In genomic region chr11:17496406-17496805, GRCh38 we compare ENCODE assay signal across 33 cellular contexts. TPM values are rescaled to one million over a fixed set of nuclear protein-coding genes. Genes with fewer than 3 reads are reported as not detected.
DNase-seq lines count a peak whose midpoint lies in the region; ATAC-seq and TF ChIP-seq lines count a peak whose summit lies in the region.
"Had no signal": no experiment of that assay in that cellular context is flagged by ENCODE, and none has a peak within 500 bp of the region (broad histone marks: within the 10 kb centered on the region; RNA-seq: fewer than 3 reads in every experiment).

No MANE protein-coding gene starts in this region.

- H3K27me3 ChIP-seq in right atrium auricular region, result no peaks in the 10 kb centered on the region
- H3K27me3 ChIP-seq in thyroid gland, result no peaks in the 10 kb centered on the region
- H3K27me3 ChIP-seq: breast epithelium, hepatocyte, left lung had no signal

- H3K36me3 ChIP-seq in right atrium auricular region, result no peaks in the 10 kb centered on the region
- no peaks in the 10 kb centered on the region for H3K36me3 ChIP-seq in thyroid gland
- H3K36me3 ChIP-seq: breast epithelium, left lung, spleen, suprapubic skin had no signal

- H3K4me1 ChIP-seq in right atrium auricular region, result no peaks in the 10 kb centered on the region
- peaks cover 0 to 7% of the 10 kb centered on the region in 2 donors for H3K4me1 ChIP-seq in thyroid gland
- H3K4me1 ChIP-seq: breast epithelium, foreskin keratinocyte, left lung, spleen, suprapubic skin had no signal

- H3K27ac Mint-ChIP-seq in T-helper 17 cell, result peak overlapping the region; percentile 0
- H3K27ac Mint-ChIP-seq: activated CD8-positive, alpha-beta memory T cell treated with anti-CD3 and anti-CD28 coated beads, Interleukin-2, amount 10 ng/mL, durations not matched to agents 7 days and 5 days; activated naive CD4-positive, alpha-beta T cell treated with anti-CD3 and anti-CD28 coated beads, Interleukin-2, amount 10 ng/mL, durations not matched to agents 7 days and 5 days; activated T-cell treated with anti-CD3 and anti-CD28 coated beads, Interleukin-2, amount 50 U/mL, for 72 hours; dendritic cell treated with granulocyte-macrophage colony-stimulating factor and Interleukin-4, amounts not matched to agents 40 ng/mL and 50 ng/mL, for 4 days; mesothelial cell of epicardium; stimulated activated effector memory CD8-positive, alpha-beta T cell treated with anti-CD3 and anti-CD28 coated beads, Interleukin-12 subunit alpha, Interleukin-12 subunit beta, amount 100 ng/mL, for 72 hours; T-helper 2 cell treated with Interferon-gamma antibody and Interleukin-4, amounts not matched to agents 5 μg/mL and 100 μg/mL, for 36 hours had no signal

- H3K27me3 Mint-ChIP-seq in T-helper 17 cell, result peaks cover 11% of the 10 kb centered on the region
- H3K27me3 Mint-ChIP-seq: dendritic cell treated with granulocyte-macrophage colony-stimulating factor and Interleukin-4, amounts not matched to agents 40 ng/mL and 50 ng/mL, for 4 days had no signal

- H3K27ac ChIP-seq in right atrium auricular region (no peak overlapping the region), thyroid gland (no peak overlapping the region)
- H3K27ac ChIP-seq: breast epithelium, foreskin keratinocyte, hepatocyte, KMS-11, left lung, spleen, suprapubic skin, VCaP had no signal

- no peak overlapping the region for H3K4me3 Mint-ChIP-seq in T-helper 17 cell
- H3K4me3 Mint-ChIP-seq: activated CD8-positive, alpha-beta memory T cell treated with anti-CD3 and anti-CD28 coated beads, Interleukin-2, amount 10 ng/mL, durations not matched to agents 7 days and 5 days; activated naive CD4-positive, alpha-beta T cell treated with anti-CD3 and anti-CD28 coated beads, Interleukin-2, amount 10 ng/mL, durations not matched to agents 7 days and 5 days; activated T-cell treated with anti-CD3 and anti-CD28 coated beads, Interleukin-2, amount 50 U/mL, for 72 hours; CD14-positive monocyte; dendritic cell treated with granulocyte-macrophage colony-stimulating factor and Interleukin-4, amounts not matched to agents 40 ng/mL and 50 ng/mL, for 4 days; mesothelial cell of epicardium; naive thymus-derived CD8-positive, alpha-beta T cell; stimulated activated effector memory CD8-positive, alpha-beta T cell treated with anti-CD3 and anti-CD28 coated beads, Interleukin-12 subunit alpha, Interleukin-12 subunit beta, amount 100 ng/mL, for 72 hours; T-helper 2 cell treated with Interferon-gamma antibody and Interleukin-4, amounts not matched to agents 5 μg/mL and 100 μg/mL, for 36 hours had no signal

- intact Hi-C loops in Right ventricle myocardium superior (cut with DNase I) (no loop called here), thyroid gland (cut with DNase I) (no loop called here)

- TF ChIP-seq CTCF in right atrium auricular region (IDR thresholded peaks at IDR 0.05), result no peak
- TF ChIP-seq CTCF in fibroblast of pulmonary artery (IDR thresholded peaks at IDR 0.05; ENCODE audit: low read length, missing control alignments), result no peak
- no peak for TF ChIP-seq CTCF in thyroid gland (IDR thresholded peaks at IDR 0.05)

- no peak for ATAC-seq in Right ventricle myocardium superior (ENCODE audit: poor library complexity)
- ATAC-seq in T-helper 17 cell, result no peak
- ATAC-seq: activated CD8-positive, alpha-beta memory T cell treated with anti-CD3 and anti-CD28 coated beads, Interleukin-2, amount 10 ng/mL, durations not matched to agents 7 days and 5 days; activated T-cell treated with anti-CD3 and anti-CD28 coated beads, Interleukin-2, amount 50 U/mL, for 72 hours; foreskin keratinocyte; left lung; naive thymus-derived CD8-positive, alpha-beta T cell; stimulated activated effector memory CD8-positive, alpha-beta T cell treated with anti-CD3 and anti-CD28 coated beads, Interleukin-12 subunit alpha, Interleukin-12 subunit beta, amount 100 ng/mL, for 72 hours had no signal

- H3K9me3 ChIP-seq in right atrium auricular region, result no peaks in the 10 kb centered on the region
- H3K9me3 ChIP-seq in T-helper 17 cell (ENCODE audit: control insufficient read depth, low read length, poor library complexity, severe bottlenecking), result no peaks in the 10 kb centered on the region
- no peaks in the 10 kb centered on the region for H3K9me3 ChIP-seq in thyroid gland
- H3K9me3 ChIP-seq: breast epithelium, left lung, spleen, suprapubic skin had no signal

- 34 to 44% methylated on average over 7 of the region's 7 CpGs for WGBS in thyroid gland, 2 donors

- H3K4me1 Mint-ChIP-seq in T-helper 17 cell, result peaks cover 5% of the 10 kb centered on the region
- H3K4me1 Mint-ChIP-seq: activated CD8-positive, alpha-beta memory T cell treated with anti-CD3 and anti-CD28 coated beads, Interleukin-2, amount 10 ng/mL, durations not matched to agents 7 days and 5 days; activated naive CD4-positive, alpha-beta T cell treated with anti-CD3 and anti-CD28 coated beads, Interleukin-2, amount 10 ng/mL, durations not matched to agents 7 days and 5 days; mesothelial cell of epicardium; stimulated activated effector memory CD8-positive, alpha-beta T cell treated with anti-CD3 and anti-CD28 coated beads, Interleukin-12 subunit alpha, Interleukin-12 subunit beta, amount 100 ng/mL, for 72 hours had no signal

- no peak for TF ChIP-seq POLR2A in thyroid gland (IDR thresholded peaks at IDR 0.05)

- DNase-seq in Right ventricle myocardium superior (peak; percentile 11), right atrium auricular region (ENCODE audit: low spot score) (no peak), T-helper 17 cell (no peak), fibroblast of pulmonary artery (ENCODE audit: low read depth) (peak; percentile 83), thyroid gland (peak; percentile 48 to 50), UCSD-AML1 (lab: John Stamatoyannopoulos, UW; ENCODE audit: unreplicated experiment) (no peak), Ammon's horn (ENCODE audit: low spot score) (no peak)
- DNase-seq: activated CD4-positive, alpha-beta T cell treated with anti-CD3 and anti-CD28 coated beads, Interleukin-2, amount 50 U/mL, for 1 hour; activated CD8-positive, alpha-beta memory T cell treated with anti-CD3 and anti-CD28 coated beads, Interleukin-2, amount 10 ng/mL, durations not matched to agents 7 days and 5 days; activated naive CD4-positive, alpha-beta T cell treated with anti-CD3 and anti-CD28 coated beads, Interleukin-2, amount 10 ng/mL, durations not matched to agents 7 days and 5 days; activated T-cell treated with anti-CD3 and anti-CD28 coated beads, Interleukin-2, amount 50 U/mL, for 72 hours; amygdala; foreskin keratinocyte; GDM1; H7; left lung; naive thymus-derived CD8-positive, alpha-beta T cell; NCI-H2171 treated with DMSO at 0.1 percent for 48 hours; NCI-H524 treated with DMSO at 0.1 percent for 48 hours; RPMI8226; spleen; stimulated activated CD4-positive, alpha-beta T cell treated with anti-CD3 and anti-CD28 coated beads, Interleukin-2, amount 100 ng/mL, for 48 hours had no signal

- no peak overlapping the region for H3K4me3 ChIP-seq in right atrium auricular region
- H3K4me3 ChIP-seq in fibroblast of pulmonary artery (replicated peaks; ENCODE audit: low read depth, low read length), result no peak overlapping the region
- no peak overlapping the region for H3K4me3 ChIP-seq in thyroid gland (replicated peaks in 1 of 3)
- H3K4me3 ChIP-seq: breast epithelium, hepatocyte, left lung, spleen, suprapubic skin had no signal

- H3K36me3 Mint-ChIP-seq in T-helper 17 cell (ENCODE audit: low read depth), result peaks cover 4% of the 10 kb centered on the region
- H3K36me3 Mint-ChIP-seq: activated CD8-positive, alpha-beta memory T cell treated with anti-CD3 and anti-CD28 coated beads, Interleukin-2, amount 10 ng/mL, durations not matched to agents 7 days and 5 days; activated naive CD4-positive, alpha-beta T cell treated with anti-CD3 and anti-CD28 coated beads, Interleukin-2, amount 10 ng/mL, durations not matched to agents 7 days and 5 days; CD14-positive monocyte; mesothelial cell of epicardium; naive thymus-derived CD8-positive, alpha-beta T cell; stimulated activated effector memory CD8-positive, alpha-beta T cell treated with anti-CD3 and anti-CD28 coated beads, Interleukin-12 subunit alpha, Interleukin-12 subunit beta, amount 100 ng/mL, for 72 hours had no signal

RNA-seq across cellular contexts. Expression of gene ABCC8, which starts 19.8 kb away (rescaled TPM):
- 0.91 TPM for total RNA-seq in Right ventricle myocardium superior
- 1 to 10 TPM; 3.0 to 4.2 TPM for total RNA-seq in right atrium auricular region
- total RNA-seq in T-helper 17 cell, result not detected
- total RNA-seq in thyroid gland, result 10 to 100 TPM; 10.9 to 19.1 (median 15.1) TPM
- total RNA-seq: activated T-cell treated with anti-CD3 and anti-CD28 coated beads, Interleukin-2, amount 50 U/mL, for 72 hours; foreskin keratinocyte; mesothelial cell of epicardium; naive thymus-derived CD8-positive, alpha-beta T cell had no signal

RNA-seq across cellular contexts. Expression of gene USH1C, which starts 47.8 kb away (rescaled TPM):
- total RNA-seq in Right ventricle myocardium superior, result 0.78 TPM
- not detected for total RNA-seq in right atrium auricular region
- total RNA-seq in T-helper 17 cell, result not detected
- total RNA-seq in thyroid gland, result 1 to 10 TPM in 3 of 4 donors, not detected in 1; 1.0 to 5.9 (median 3.9) TPM
- total RNA-seq: activated CD8-positive, alpha-beta memory T cell treated with anti-CD3 and anti-CD28 coated beads, Interleukin-2, amount 10 ng/mL, durations not matched to agents 7 days and 5 days; activated T-cell treated with anti-CD3 and anti-CD28 coated beads, Interleukin-2, amount 50 U/mL, for 72 hours; foreskin keratinocyte; naive thymus-derived CD8-positive, alpha-beta T cell; spleen; suprapubic skin had no signal

RNA-seq across cellular contexts. Expression of gene OTOG, which starts 50.7 kb away (rescaled TPM):
- not detected for total RNA-seq in Right ventricle myocardium superior
- total RNA-seq in right atrium auricular region, result not detected
- not detected for total RNA-seq in T-helper 17 cell
- total RNA-seq in thyroid gland, result not detected
- total RNA-seq: activated CD8-positive, alpha-beta memory T cell treated with anti-CD3 and anti-CD28 coated beads, Interleukin-2, amount 10 ng/mL, durations not matched to agents 7 days and 5 days; activated T-cell treated with anti-CD3 and anti-CD28 coated beads, Interleukin-2, amount 50 U/mL, for 72 hours; breast epithelium; foreskin keratinocyte; left lung; naive thymus-derived CD8-positive, alpha-beta T cell; omental fat pad; spleen; suprapubic skin had no signal

Comparison
In these comparisons a context has a peak if more than half of its experiments do, and no peak if none do; other contexts are left out.
1. DNase-seq: peak in Right ventricle myocardium superior (single experiment), fibroblast of pulmonary artery (single experiment) and thyroid gland (2 of 2); none in right atrium auricular region (single experiment), T-helper 17 cell (0 of 3), UCSD-AML1 (single experiment) and Ammon's horn (single experiment).